ENCODE assay signal across 8 cellular contexts in the genomic region with DNA sequence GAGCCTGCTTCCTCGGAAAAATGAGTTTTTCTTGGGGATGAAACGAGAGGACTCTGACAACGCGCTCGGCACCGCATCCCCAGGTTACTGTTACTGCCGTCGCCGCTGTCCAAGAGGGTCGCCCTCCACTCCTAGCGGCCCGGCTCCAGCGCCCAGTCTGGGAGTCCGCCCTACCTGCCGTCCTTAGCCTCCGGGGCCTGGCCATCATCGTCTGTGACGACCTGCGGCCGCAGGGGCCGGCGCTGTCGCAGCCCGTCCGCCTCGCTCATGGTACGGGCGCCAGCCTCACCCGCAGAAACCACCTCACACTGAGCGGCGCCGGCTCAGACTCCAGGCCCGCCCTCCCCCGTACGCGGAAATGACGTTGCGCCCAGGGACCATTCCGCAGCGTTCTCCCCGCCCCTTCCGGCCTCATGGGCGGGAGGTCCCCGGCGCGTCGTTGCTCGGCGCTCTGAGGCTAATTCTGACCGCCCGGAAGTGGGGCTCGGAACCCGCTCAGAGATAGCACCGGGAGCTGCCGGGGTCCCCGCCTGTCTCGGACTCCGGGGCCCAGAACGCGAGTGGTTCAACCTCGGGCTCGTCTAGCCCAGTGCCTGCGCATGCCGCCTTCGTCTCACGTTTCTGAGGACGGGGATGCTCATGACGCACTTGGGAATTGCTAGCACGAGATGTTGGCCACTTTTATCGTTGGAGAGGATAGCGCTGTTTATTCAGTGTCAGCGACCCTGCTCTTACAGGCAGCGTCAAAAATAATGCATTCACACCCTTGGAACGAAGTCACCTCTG. TPM values are rescaled to one million over a fixed set of nuclear protein-coding genes. Genes with fewer than 3 reads are reported as not detected.
DNase-seq lines count a peak whose midpoint lies in the region; ATAC-seq and TF ChIP-seq lines count a peak whose summit lies in the region.

A gene with protein sequence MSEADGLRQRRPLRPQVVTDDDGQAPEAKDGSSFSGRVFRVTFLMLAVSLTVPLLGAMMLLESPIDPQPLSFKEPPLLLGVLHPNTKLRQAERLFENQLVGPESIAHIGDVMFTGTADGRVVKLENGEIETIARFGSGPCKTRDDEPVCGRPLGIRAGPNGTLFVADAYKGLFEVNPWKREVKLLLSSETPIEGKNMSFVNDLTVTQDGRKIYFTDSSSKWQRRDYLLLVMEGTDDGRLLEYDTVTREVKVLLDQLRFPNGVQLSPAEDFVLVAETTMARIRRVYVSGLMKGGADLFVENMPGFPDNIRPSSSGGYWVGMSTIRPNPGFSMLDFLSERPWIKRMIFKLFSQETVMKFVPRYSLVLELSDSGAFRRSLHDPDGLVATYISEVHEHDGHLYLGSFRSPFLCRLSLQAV (minus strand): TSS at position 332 of the 786 bp plus-strand sequence. CDS start 63 bp downstream, at position 269.

- ATAC-seq in GM19043 (IDR thresholded peaks at IDR 0.05; ENCODE audit: low read depth, unreplicated experiment) (peak; percentile 94), HG03354 (IDR thresholded peaks at IDR 0.05; ENCODE audit: poor library complexity, severe bottlenecking, unreplicated experiment) (peak; percentile 96)

- H3K36me3 ChIP-seq in kidney epithelial cell (ENCODE audit: control insufficient read depth, insufficient read depth, low read length), result no peaks in the 10 kb centered on the region

- peak; percentile 98 for DNase-seq in Ammon's horn (ENCODE audit: low spot score)
- DNase-seq in NCI-H460 (ENCODE audit: extremely low read depth, low read depth), result peak; percentile 91
- DNase-seq in activated CD4-positive, alpha-beta T cell treated with anti-CD3 and anti-CD28 coated beads for 24 hours (ENCODE audit: low read depth in 2 of 2), result peak; percentile 94
- DNase-seq in cerebellum (ENCODE audit: low spot score), result peak; percentile 98
- peak; percentile 48 for DNase-seq in kidney epithelial cell (ENCODE audit: low read depth)
- peak; percentile 90 to 96 for DNase-seq in stimulated activated CD4-positive, alpha-beta T cell treated with anti-CD3 and anti-CD28 coated beads, Interleukin-15, amount 100 ng/mL, for 48 hours (ENCODE audit: low read depth in 2 of 2)

- H3K27me3 ChIP-seq in kidney epithelial cell (ENCODE audit: control insufficient read depth, insufficient read depth, low read length), result peaks cover 2% of the 10 kb centered on the region

- TF ChIP-seq CTCF in kidney epithelial cell (IDR thresholded peaks at IDR 0.05; ENCODE audit: insufficient read depth, low read length, poor library complexity, severe bottlenecking), result no peak

- peak within 1 kb of the TSS; percentile 98 for H3K4me3 ChIP-seq in kidney epithelial cell (ENCODE audit: low read depth, low read length)

RNA-seq across cellular contexts. Expression of the gene that starts here (rescaled TPM):
- 98.9 and 121 TPM in 2 replicates for total RNA-seq in NCI-H460 (2014; rRNA removed; shearing (Covaris generic))
- 177 and 232 TPM in 2 replicates for polyA plus RNA-seq in NCI-H460 (2014; cell fraction: nucleus; rRNA removed)
- total RNA-seq in cerebellum (49.2 TPM), kidney epithelial cell (92.9 and 98.8 TPM in 2 replicates)

Comparison
In these comparisons a context has a peak if more than half of its experiments do, and no peak if none do; other contexts are left out.
1. Peak in every context shown above with its lines: DNase-seq, ATAC-seq and H3K4me3 ChIP-seq.
2. DNase-seq: peak in every context shown above with its lines; median percentile 98 in Ammon's horn; 98 in cerebellum; 94 in activated CD4-positive, alpha-beta T cell treated with anti-CD3 and anti-CD28 coated beads for 24 hours; 93 in stimulated activated CD4-positive, alpha-beta T cell treated with anti-CD3 and anti-CD28 coated beads, Interleukin-15, amount 100 ng/mL, for 48 hours; 91 in NCI-H460; 48 in kidney epithelial cell.